ENCODE assay signal across 18 cellular contexts in the genomic region with DNA sequence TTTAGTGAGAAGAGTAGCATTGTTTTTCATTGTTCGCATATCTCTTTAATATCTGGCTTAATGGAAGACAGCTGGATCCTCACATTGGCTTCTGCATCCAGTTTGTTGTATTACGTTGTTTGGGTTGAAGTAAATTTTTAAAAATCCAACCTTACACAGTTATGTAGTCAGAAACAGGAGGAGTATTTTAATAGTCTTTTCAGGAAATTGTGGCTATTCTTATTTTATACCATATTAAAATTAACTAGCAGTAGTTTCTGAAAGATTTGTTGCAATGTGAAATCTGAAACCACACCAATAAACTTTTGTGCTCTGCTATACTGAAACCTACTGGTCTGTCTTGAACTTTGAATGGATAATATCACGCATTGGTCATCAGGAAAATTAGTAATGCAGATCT. TPM values are rescaled to one million over a fixed set of nuclear protein-coding genes. Genes with fewer than 3 reads are reported as not detected.
DNase-seq lines count a peak whose midpoint lies in the region; FAIRE-seq and TF ChIP-seq lines count a peak whose summit lies in the region.
"Had no signal": no experiment of that assay in that cellular context is flagged by ENCODE, and none has a peak within 500 bp of the region (broad histone marks: within the 10 kb centered on the region; RNA-seq: fewer than 3 reads in every experiment).

No MANE protein-coding gene starts in this region.

- POLR2A ChIA-PET in RWPE1 (lab: Yijun Ruan, JAX; ENCODE audit: low non-redundant PET) = no interaction called here

- no peaks in the 10 kb centered on the region for H3K9me3 Mint-ChIP-seq in osteocyte (ENCODE audit: unreplicated experiment)
- H3K9me3 Mint-ChIP-seq: activated B cell treated with CpG ODN at 0.5 μM for 24 hours; activated naive CD8-positive, alpha-beta T cell treated with anti-CD3 and anti-CD28 coated beads for 36 hours; stimulated activated effector memory CD8-positive, alpha-beta T cell treated with anti-CD3 and anti-CD28 coated beads, Interleukin-12 subunit alpha, Interleukin-12 subunit beta, amount 100 ng/mL, for 72 hours had no signal

- CTCF ChIA-PET in RWPE1 (lab: Yijun Ruan, JAX) = interaction anchor here (2.3 kb wide), 1 partner anchor 19 kb away, joined by 6 read pairs; no protein-coding TSS in a partner anchor

- FAIRE-seq in endometrium (lab: Jason Lieb, UNC) = peak; percentile 97

- H3K27ac Mint-ChIP-seq in osteocyte (ENCODE audit: unreplicated experiment) = peak overlapping the region; percentile 60
- H3K27ac Mint-ChIP-seq: activated B cell treated with CpG ODN at 0.5 μM for 24 hours; activated naive CD8-positive, alpha-beta T cell treated with anti-CD3 and anti-CD28 coated beads for 36 hours; stimulated activated effector memory CD8-positive, alpha-beta T cell treated with anti-CD3 and anti-CD28 coated beads, Interleukin-12 subunit alpha, Interleukin-12 subunit beta, amount 100 ng/mL, for 72 hours; T-helper 17 cell had no signal

- no peaks in the 10 kb centered on the region for H3K36me3 Mint-ChIP-seq in osteocyte (ENCODE audit: unreplicated experiment)
- H3K36me3 Mint-ChIP-seq: activated naive CD8-positive, alpha-beta T cell treated with anti-CD3 and anti-CD28 coated beads for 36 hours; stimulated activated effector memory CD8-positive, alpha-beta T cell treated with anti-CD3 and anti-CD28 coated beads, Interleukin-12 subunit alpha, Interleukin-12 subunit beta, amount 100 ng/mL, for 72 hours had no signal

- no peak overlapping the region for H3K27ac ChIP-seq in RWPE1
- H3K27ac ChIP-seq: cardiac muscle cell had no signal

- no peak overlapping the region for H3K4me3 Mint-ChIP-seq in osteocyte (ENCODE audit: unreplicated experiment)
- H3K4me3 Mint-ChIP-seq: activated B cell treated with CpG ODN at 0.5 μM for 24 hours; activated naive CD8-positive, alpha-beta T cell treated with anti-CD3 and anti-CD28 coated beads for 36 hours; stimulated activated effector memory CD8-positive, alpha-beta T cell treated with anti-CD3 and anti-CD28 coated beads, Interleukin-12 subunit alpha, Interleukin-12 subunit beta, amount 100 ng/mL, for 72 hours; T-helper 17 cell had no signal

- TF ChIP-seq CTCF in osteocyte (IDR thresholded peaks at IDR 0.05) (no peak), RWPE1 (conservative IDR thresholded peaks at IDR 0.05; ENCODE audit: low read depth) (no peak)

- no peaks in the 10 kb centered on the region for H3K27me3 Mint-ChIP-seq in osteocyte (ENCODE audit: unreplicated experiment)

- DNase-seq in ELR (ENCODE audit: low read depth) = peak; percentile 44
- peak; percentile 57 for DNase-seq in M059J (ENCODE audit: low read depth)
- DNase-seq in osteocyte (ENCODE audit: extremely low spot score, unreplicated experiment) = no peak
- DNase-seq in T1000 (lab: John Stamatoyannopoulos, UW) = no peak
- no peak for DNase-seq in HK-2 (ENCODE audit: unreplicated experiment)
- DNase-seq in RWPE1 (ENCODE audit: low spot score) = no peak
- DNase-seq in H4 (ENCODE audit: low spot score) = no peak
- DNase-seq: activated B cell treated with CpG ODN at 0.5 μM for 24 hours; activated naive CD8-positive, alpha-beta T cell treated with anti-CD3 and anti-CD28 coated beads for 36 hours; C1 segment of cervical spinal cord; DMS 273 treated with DMSO at 0.1 percent for 48 hours; left lung; occipital lobe; T-helper 17 cell had no signal

- peaks cover 47% of the 10 kb centered on the region for H3K4me1 Mint-ChIP-seq in osteocyte (ENCODE audit: unreplicated experiment)
- H3K4me1 Mint-ChIP-seq: activated B cell treated with CpG ODN at 0.5 μM for 24 hours; activated naive CD8-positive, alpha-beta T cell treated with anti-CD3 and anti-CD28 coated beads for 36 hours; stimulated activated effector memory CD8-positive, alpha-beta T cell treated with anti-CD3 and anti-CD28 coated beads, Interleukin-12 subunit alpha, Interleukin-12 subunit beta, amount 100 ng/mL, for 72 hours; T-helper 17 cell had no signal

RNA-seq across cellular contexts. Expression of a gene that starts 27.9 kb away (rescaled TPM):
- 30.8 and 34.5 TPM in 2 replicates for total RNA-seq in M059J (2014; rRNA removed; shearing (Covaris generic))
- total RNA-seq in osteocyte = 1.0 and 1.8 TPM in 2 replicates
- 3.8 and 5.5 TPM in 2 replicates for total RNA-seq in H4 (2014; rRNA removed; shearing (Covaris generic))
- total RNA-seq: activated B cell treated with CpG ODN at 0.5 μM for 24 hours; activated naive CD8-positive, alpha-beta T cell treated with anti-CD3 and anti-CD28 coated beads for 36 hours; occipital lobe; T-helper 17 cell; tibial nerve had no signal

Comparison
In these comparisons a context has a peak if more than half of its experiments do, and no peak if none do; other contexts are left out.
1. DNase-seq: peak in ELR (single experiment) and M059J (single experiment); none in osteocyte (single experiment), T1000 (single experiment), HK-2 (single experiment), RWPE1 (single experiment) and H4 (single experiment).